In the genomic region with DNA sequence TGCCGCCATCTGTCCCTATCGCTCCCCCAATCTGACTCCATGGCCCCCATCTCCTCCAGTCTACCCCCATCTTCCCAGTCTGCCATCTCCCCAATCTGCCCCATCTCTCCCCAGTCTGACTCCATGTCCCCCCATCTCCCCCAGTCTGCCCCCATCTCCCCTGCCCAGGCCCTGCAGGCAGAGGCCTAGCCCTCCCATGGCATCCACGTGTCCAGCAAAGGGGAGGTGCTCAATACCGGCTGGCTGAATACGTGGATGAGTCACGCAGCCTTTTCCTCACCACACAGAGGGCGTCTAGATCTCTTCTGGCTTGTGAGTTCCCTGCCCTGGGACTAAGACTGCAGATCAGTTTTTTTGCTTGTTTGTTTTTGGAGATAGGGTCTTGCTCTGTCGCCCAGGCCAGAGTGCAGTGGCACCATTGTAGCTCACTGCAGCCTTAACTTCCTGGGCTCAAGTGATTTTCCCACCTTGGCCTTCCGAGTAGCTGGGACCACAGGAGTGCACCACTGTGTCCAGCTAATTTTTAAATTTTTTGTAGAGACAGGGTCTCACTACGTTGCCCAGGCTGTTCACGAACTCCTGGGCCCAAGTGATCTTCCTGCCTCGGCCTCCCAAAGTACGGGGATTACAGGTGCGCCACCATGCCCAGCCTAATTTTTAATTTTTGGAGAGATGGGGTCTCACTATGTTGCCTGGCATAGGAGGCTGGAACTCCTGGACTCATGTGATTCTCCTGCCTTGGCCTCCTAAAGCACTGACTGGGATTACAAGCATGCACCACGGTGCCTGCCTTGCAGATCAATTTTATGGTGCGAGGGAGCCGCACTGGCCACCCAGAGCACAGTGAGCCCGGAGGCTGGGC, we compare ENCODE assay signal across 1 cellular context.
A peak's percentile ranks its signal among the peaks of the same experiment; 100 is the strongest.
TF ChIP-seq lines count a peak whose summit lies in the region.

No MANE protein-coding gene starts in this region.

TF ChIP-seq in HCT116, 20 proteins besides CTCF, POLR2A, EP300 and RAD21 (continued from another document):
- TF ChIP-seq, protein P1, sequence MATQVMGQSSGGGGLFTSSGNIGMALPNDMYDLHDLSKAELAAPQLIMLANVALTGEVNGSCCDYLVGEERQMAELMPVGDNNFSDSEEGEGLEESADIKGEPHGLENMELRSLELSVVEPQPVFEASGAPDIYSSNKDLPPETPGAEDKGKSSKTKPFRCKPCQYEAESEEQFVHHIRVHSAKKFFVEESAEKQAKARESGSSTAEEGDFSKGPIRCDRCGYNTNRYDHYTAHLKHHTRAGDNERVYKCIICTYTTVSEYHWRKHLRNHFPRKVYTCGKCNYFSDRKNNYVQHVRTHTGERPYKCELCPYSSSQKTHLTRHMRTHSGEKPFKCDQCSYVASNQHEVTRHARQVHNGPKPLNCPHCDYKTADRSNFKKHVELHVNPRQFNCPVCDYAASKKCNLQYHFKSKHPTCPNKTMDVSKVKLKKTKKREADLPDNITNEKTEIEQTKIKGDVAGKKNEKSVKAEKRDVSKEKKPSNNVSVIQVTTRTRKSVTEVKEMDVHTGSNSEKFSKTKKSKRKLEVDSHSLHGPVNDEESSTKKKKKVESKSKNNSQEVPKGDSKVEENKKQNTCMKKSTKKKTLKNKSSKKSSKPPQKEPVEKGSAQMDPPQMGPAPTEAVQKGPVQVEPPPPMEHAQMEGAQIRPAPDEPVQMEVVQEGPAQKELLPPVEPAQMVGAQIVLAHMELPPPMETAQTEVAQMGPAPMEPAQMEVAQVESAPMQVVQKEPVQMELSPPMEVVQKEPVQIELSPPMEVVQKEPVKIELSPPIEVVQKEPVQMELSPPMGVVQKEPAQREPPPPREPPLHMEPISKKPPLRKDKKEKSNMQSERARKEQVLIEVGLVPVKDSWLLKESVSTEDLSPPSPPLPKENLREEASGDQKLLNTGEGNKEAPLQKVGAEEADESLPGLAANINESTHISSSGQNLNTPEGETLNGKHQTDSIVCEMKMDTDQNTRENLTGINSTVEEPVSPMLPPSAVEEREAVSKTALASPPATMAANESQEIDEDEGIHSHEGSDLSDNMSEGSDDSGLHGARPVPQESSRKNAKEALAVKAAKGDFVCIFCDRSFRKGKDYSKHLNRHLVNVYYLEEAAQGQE (IDR thresholded peaks at IDR 0.05; ENCODE audit: low read depth): no peak
- TF ChIP-seq ZFX (IDR thresholded peaks at IDR 0.05) (peak; percentile 23; the same call in 1 of the 2 replicates), SP1 (IDR thresholded peaks at IDR 0.05; ENCODE audit: low read depth) (no peak), EGR1 (IDR thresholded peaks at IDR 0.05; ENCODE audit: low read depth) (no peak), ELF1 (IDR thresholded peaks at IDR 0.05; ENCODE audit: borderline replicate concordance, low read depth) (no peak), JUND (IDR thresholded peaks at IDR 0.05) (peak; percentile 78), SRF (IDR thresholded peaks at IDR 0.05; ENCODE audit: low read depth) (no peak), EZH2 (IDR thresholded peaks at IDR 0.05) (no peak), SIN3A (IDR thresholded peaks at IDR 0.05; ENCODE audit: low read depth) (0 out of 2 replicates have a peak, but pooled peaks have one; percentile 38), POLR2AphosphoS5 (IDR thresholded peaks at IDR 0.05; ENCODE audit: low read depth, low read length) (peak; percentile 56), FOSL1 (IDR thresholded peaks at IDR 0.05; ENCODE audit: low read depth) (no peak; the same call in none of the 2 replicates), CBX3 (IDR thresholded peaks at IDR 0.05; ENCODE audit: low read depth) (no peak)
- TF ChIP-seq, protein P2, sequence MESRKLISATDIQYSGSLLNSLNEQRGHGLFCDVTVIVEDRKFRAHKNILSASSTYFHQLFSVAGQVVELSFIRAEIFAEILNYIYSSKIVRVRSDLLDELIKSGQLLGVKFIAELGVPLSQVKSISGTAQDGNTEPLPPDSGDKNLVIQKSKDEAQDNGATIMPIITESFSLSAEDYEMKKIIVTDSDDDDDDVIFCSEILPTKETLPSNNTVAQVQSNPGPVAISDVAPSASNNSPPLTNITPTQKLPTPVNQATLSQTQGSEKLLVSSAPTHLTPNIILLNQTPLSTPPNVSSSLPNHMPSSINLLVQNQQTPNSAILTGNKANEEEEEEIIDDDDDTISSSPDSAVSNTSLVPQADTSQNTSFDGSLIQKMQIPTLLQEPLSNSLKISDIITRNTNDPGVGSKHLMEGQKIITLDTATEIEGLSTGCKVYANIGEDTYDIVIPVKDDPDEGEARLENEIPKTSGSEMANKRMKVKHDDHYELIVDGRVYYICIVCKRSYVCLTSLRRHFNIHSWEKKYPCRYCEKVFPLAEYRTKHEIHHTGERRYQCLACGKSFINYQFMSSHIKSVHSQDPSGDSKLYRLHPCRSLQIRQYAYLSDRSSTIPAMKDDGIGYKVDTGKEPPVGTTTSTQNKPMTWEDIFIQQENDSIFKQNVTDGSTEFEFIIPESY (IDR thresholded peaks at IDR 0.05; ENCODE audit: extremely low read depth, insufficient replicate concordance, low read length): no peak
- TF ChIP-seq, protein P3, sequence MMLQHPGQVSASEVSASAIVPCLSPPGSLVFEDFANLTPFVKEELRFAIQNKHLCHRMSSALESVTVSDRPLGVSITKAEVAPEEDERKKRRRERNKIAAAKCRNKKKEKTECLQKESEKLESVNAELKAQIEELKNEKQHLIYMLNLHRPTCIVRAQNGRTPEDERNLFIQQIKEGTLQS (IDR thresholded peaks at IDR 0.05): no peak
- TF ChIP-seq, protein P4, sequence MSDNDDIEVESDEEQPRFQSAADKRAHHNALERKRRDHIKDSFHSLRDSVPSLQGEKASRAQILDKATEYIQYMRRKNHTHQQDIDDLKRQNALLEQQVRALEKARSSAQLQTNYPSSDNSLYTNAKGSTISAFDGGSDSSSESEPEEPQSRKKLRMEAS (IDR thresholded peaks at IDR 0.05): peak; percentile 96
